In genomic region chr16:3152022-3152272, GRCh38 we compare ENCODE assay signal across 8 cellular contexts. TPM values are rescaled to one million over a fixed set of nuclear protein-coding genes. Genes with fewer than 3 reads are reported as not detected.
A peak's percentile ranks its signal among the peaks of the same experiment; 100 is the strongest.
DNase-seq lines count a peak whose midpoint lies in the region; ATAC-seq, FAIRE-seq and TF ChIP-seq lines count a peak whose summit lies in the region.

No MANE protein-coding gene starts in this region.

- peak; percentile 55 for DNase-seq in activated CD8-positive, alpha-beta memory T cell treated with anti-CD3 and anti-CD28 coated beads, Interleukin-2, amount 10 ng/mL, durations not matched to agents 7 days and 5 days
- no peak for DNase-seq in activated CD8-positive, alpha-beta memory T cell treated with anti-CD3 and anti-CD28 coated beads, Interleukin-2, amount 50 U/mL, for 4 hours
- no peak for DNase-seq in activated T-helper 1 cell treated with anti-CD3 and anti-CD28 coated beads, Interleukin-12 subunit alpha, Interleukin-12 subunit beta, Interleukin-2, Interleukin-4 antibody, amounts not matched to agents 30 ng/mL and 10 ng/mL and 1 ng/mL, durations not matched to agents 14 hours and 24 hours and 36 hours (ENCODE audit: low spot score)
- DNase-seq in tibial artery = no peak
- DNase-seq in H54 (ENCODE audit: insufficient read length, low spot score) = no peak
- DNase-seq in anterior cingulate cortex (lab: John Stamatoyannopoulos, UW) = no peak

- H3K9ac ChIP-seq in iPS-15b (ENCODE audit: low read depth, low read length) = no peak overlapping the region

- H3K9me3 ChIP-seq in iPS-15b (ENCODE audit: control insufficient read depth, insufficient read depth, low read length) = no peaks in the 10 kb centered on the region
- H3K9me3 ChIP-seq in tibial artery = peaks cover 0 to 6% (median 0%) of the 10 kb centered on the region in 3 donors

- no peak for TF ChIP-seq CTCF in tibial artery (IDR thresholded peaks at IDR 0.05)

- no peaks in the 10 kb centered on the region for H3K9me3 Mint-ChIP-seq in activated CD8-positive, alpha-beta memory T cell treated with anti-CD3 and anti-CD28 coated beads, Interleukin-2, amount 10 ng/mL, durations not matched to agents 7 days and 5 days (ENCODE audit: low read depth)
- H3K9me3 Mint-ChIP-seq in activated T-helper 1 cell treated with anti-CD3 and anti-CD28 coated beads, Interleukin-12 subunit alpha, Interleukin-12 subunit beta, Interleukin-2, Interleukin-4 antibody, amounts not matched to agents 30 ng/mL and 10 ng/mL and 1 ng/mL, durations not matched to agents 14 hours and 24 hours and 36 hours = peaks cover 3% of the 10 kb centered on the region

- CTCF ChIA-PET in activated CD8-positive, alpha-beta memory T cell treated with anti-CD3 and anti-CD28 coated beads, Interleukin-2, amount 10 ng/mL, durations not matched to agents 7 days and 5 days (lab: Charles Lee) = interaction anchor here (1.0 to 6.7 kb wide), 5 partner anchors 14 to 19 kb away, joined by 3 to 128 read pairs (median 7); partner anchors contain the start of gene ZNF213

- peak overlapping the region; percentile 82 for H3K27ac Mint-ChIP-seq in activated CD8-positive, alpha-beta memory T cell treated with anti-CD3 and anti-CD28 coated beads, Interleukin-2, amount 10 ng/mL, durations not matched to agents 7 days and 5 days
- H3K27ac Mint-ChIP-seq in activated T-helper 1 cell treated with anti-CD3 and anti-CD28 coated beads, Interleukin-12 subunit alpha, Interleukin-12 subunit beta, Interleukin-2, Interleukin-4 antibody, amounts not matched to agents 30 ng/mL and 10 ng/mL and 1 ng/mL, durations not matched to agents 14 hours and 24 hours and 36 hours = peak overlapping the region; percentile 93

- H3K27ac ChIP-seq in tibial artery = peak overlapping the region; percentile 41 to 71

- H3K4me1 Mint-ChIP-seq in activated CD8-positive, alpha-beta memory T cell treated with anti-CD3 and anti-CD28 coated beads, Interleukin-2, amount 10 ng/mL, durations not matched to agents 7 days and 5 days = peaks cover 32% of the 10 kb centered on the region
- H3K4me1 Mint-ChIP-seq in activated T-helper 1 cell treated with anti-CD3 and anti-CD28 coated beads, Interleukin-12 subunit alpha, Interleukin-12 subunit beta, Interleukin-2, Interleukin-4 antibody, amounts not matched to agents 30 ng/mL and 10 ng/mL and 1 ng/mL, durations not matched to agents 14 hours and 24 hours and 36 hours (ENCODE audit: low read depth) = peaks cover 34% of the 10 kb centered on the region

- intact Hi-C loops in activated T-helper 1 cell treated with anti-CD3 and anti-CD28 coated beads, Interleukin-12 subunit alpha, Interleukin-12 subunit beta, Interleukin-2, Interleukin-4 antibody, amounts not matched to agents 30 ng/mL and 10 ng/mL and 1 ng/mL, durations not matched to agents 14 hours and 24 hours and 36 hours (cut with micrococcal nuclease) = loop anchor here (1.0 to 2.0 kb wide), 2 partner anchors 31 to 131 kb away; partner anchors contain the start of gene ZNF263
- intact Hi-C loops in tibial artery (cut with DNase I; ENCODE audit: low total_unique reads) = loop anchor here (10.0 kb wide), 1 partner anchor 353 kb away; the partner anchor contains the start of gene CLUAP1

- H3K4me1 ChIP-seq in iPS-15b (ENCODE audit: control insufficient read depth, insufficient read depth, low read length) (no peaks in the 10 kb centered on the region), tibial artery (peaks cover 0 to 26% (median 15%) of the 10 kb centered on the region in 4 donors)

- H3K27me3 ChIP-seq in iPS-15b (ENCODE audit: control insufficient read depth, insufficient read depth, low read length) (peaks cover 36% of the 10 kb centered on the region), tibial artery (no peaks in the 10 kb centered on the region)

- H3K36me3 ChIP-seq in iPS-15b (ENCODE audit: control insufficient read depth, insufficient read depth, low read length) (no peaks in the 10 kb centered on the region), tibial artery (no peaks in the 10 kb centered on the region)

- H3K4me3 Mint-ChIP-seq in activated CD8-positive, alpha-beta memory T cell treated with anti-CD3 and anti-CD28 coated beads, Interleukin-2, amount 10 ng/mL, durations not matched to agents 7 days and 5 days = peak overlapping the region; percentile 71
- H3K4me3 Mint-ChIP-seq in activated T-helper 1 cell treated with anti-CD3 and anti-CD28 coated beads, Interleukin-12 subunit alpha, Interleukin-12 subunit beta, Interleukin-2, Interleukin-4 antibody, amounts not matched to agents 30 ng/mL and 10 ng/mL and 1 ng/mL, durations not matched to agents 14 hours and 24 hours and 36 hours = peak overlapping the region; percentile 82

- peak overlapping the region; percentile 91 for H3K4me3 ChIP-seq in iPS-15b (ENCODE audit: low read depth, low read length)
- peak overlapping the region; percentile 54 to 58 for H3K4me3 ChIP-seq in tibial artery

- ATAC-seq in activated CD8-positive, alpha-beta memory T cell treated with anti-CD3 and anti-CD28 coated beads, Interleukin-2, amount 10 ng/mL, durations not matched to agents 7 days and 5 days = no peak
- ATAC-seq in GM21737 (IDR thresholded peaks at IDR 0.05; ENCODE audit: unreplicated experiment) = no peak

- no peak for FAIRE-seq in H54 (lab: Jason Lieb, UNC)

- H3K27me3 Mint-ChIP-seq in activated CD8-positive, alpha-beta memory T cell treated with anti-CD3 and anti-CD28 coated beads, Interleukin-2, amount 10 ng/mL, durations not matched to agents 7 days and 5 days = peaks cover 29% of the 10 kb centered on the region
- H3K27me3 Mint-ChIP-seq in activated T-helper 1 cell treated with anti-CD3 and anti-CD28 coated beads, Interleukin-12 subunit alpha, Interleukin-12 subunit beta, Interleukin-2, Interleukin-4 antibody, amounts not matched to agents 30 ng/mL and 10 ng/mL and 1 ng/mL, durations not matched to agents 14 hours and 24 hours and 36 hours (ENCODE audit: insufficient read depth) = peaks cover 6% of the 10 kb centered on the region

- no peak for TF ChIP-seq POLR2A in H54 (IDR thresholded peaks at IDR 0.05; ENCODE audit: low read depth, low read length)

- H3K36me3 Mint-ChIP-seq in activated CD8-positive, alpha-beta memory T cell treated with anti-CD3 and anti-CD28 coated beads, Interleukin-2, amount 10 ng/mL, durations not matched to agents 7 days and 5 days = peaks cover 2% of the 10 kb centered on the region
- no peaks in the 10 kb centered on the region for H3K36me3 Mint-ChIP-seq in activated T-helper 1 cell treated with anti-CD3 and anti-CD28 coated beads, Interleukin-12 subunit alpha, Interleukin-12 subunit beta, Interleukin-2, Interleukin-4 antibody, amounts not matched to agents 30 ng/mL and 10 ng/mL and 1 ng/mL, durations not matched to agents 14 hours and 24 hours and 36 hours (ENCODE audit: low read depth)

RNA-seq across cellular contexts. Expression of gene ZNF213, which starts 17.1 kb away (rescaled TPM):
- total RNA-seq in activated CD8-positive, alpha-beta memory T cell treated with anti-CD3 and anti-CD28 coated beads, Interleukin-2, amount 10 ng/mL, durations not matched to agents 7 days and 5 days = 10 to 100 TPM; 10.6 to 12.3 TPM
- 9.6 and 12.4 TPM in 2 replicates for total RNA-seq in activated T-helper 1 cell treated with anti-CD3 and anti-CD28 coated beads, Interleukin-12 subunit alpha, Interleukin-12 subunit beta, Interleukin-2, Interleukin-4 antibody, amounts not matched to agents 30 ng/mL and 10 ng/mL and 1 ng/mL, durations not matched to agents 14 hours and 24 hours and 36 hours

RNA-seq across cellular contexts. Expression of gene OR1F1, which starts 36.1 kb away (rescaled TPM):
- total RNA-seq in activated CD8-positive, alpha-beta memory T cell treated with anti-CD3 and anti-CD28 coated beads, Interleukin-2, amount 10 ng/mL, durations not matched to agents 7 days and 5 days = not detected
- total RNA-seq in activated T-helper 1 cell treated with anti-CD3 and anti-CD28 coated beads, Interleukin-12 subunit alpha, Interleukin-12 subunit beta, Interleukin-2, Interleukin-4 antibody, amounts not matched to agents 30 ng/mL and 10 ng/mL and 1 ng/mL, durations not matched to agents 14 hours and 24 hours and 36 hours = not detected in 2 replicates

RNA-seq across cellular contexts. Expression of gene ZNF205, which starts 39.6 kb away (rescaled TPM):
- total RNA-seq in activated CD8-positive, alpha-beta memory T cell treated with anti-CD3 and anti-CD28 coated beads, Interleukin-2, amount 10 ng/mL, durations not matched to agents 7 days and 5 days = not detected
- total RNA-seq in activated T-helper 1 cell treated with anti-CD3 and anti-CD28 coated beads, Interleukin-12 subunit alpha, Interleukin-12 subunit beta, Interleukin-2, Interleukin-4 antibody, amounts not matched to agents 30 ng/mL and 10 ng/mL and 1 ng/mL, durations not matched to agents 14 hours and 24 hours and 36 hours = 0.15 and 0.39 TPM in 2 replicates

RNA-seq across cellular contexts. Expression of gene ZSCAN10, which starts 52.9 kb away (rescaled TPM):
- under 1 TPM; 0.21 to 0.23 TPM for total RNA-seq in activated CD8-positive, alpha-beta memory T cell treated with anti-CD3 and anti-CD28 coated beads, Interleukin-2, amount 10 ng/mL, durations not matched to agents 7 days and 5 days
- 0.07 TPM in 1 of 2 replicates, not detected in the other for total RNA-seq in activated T-helper 1 cell treated with anti-CD3 and anti-CD28 coated beads, Interleukin-12 subunit alpha, Interleukin-12 subunit beta, Interleukin-2, Interleukin-4 antibody, amounts not matched to agents 30 ng/mL and 10 ng/mL and 1 ng/mL, durations not matched to agents 14 hours and 24 hours and 36 hours
